ENCODE assay signal across 23 cellular contexts in genomic region chr3:186166036-186166435, GRCh38. TPM values are rescaled to one million over a fixed set of nuclear protein-coding genes. Genes with fewer than 3 reads are reported as not detected.
"Had no signal": no experiment of that assay in that cellular context is flagged by ENCODE, and none has a peak within 500 bp of the region (broad histone marks: within the 10 kb centered on the region; RNA-seq: fewer than 3 reads in every experiment).

No MANE protein-coding gene starts in this region.

- H3K4me2 ChIP-seq: neural progenitor cell had no signal

- H3K4me3 ChIP-seq: colonic mucosa, gastrocnemius medialis, heart left ventricle, left lung, neural progenitor cell, prostate gland, skin epidermis, tibial artery had no signal

- DNase-seq: activated CD4-positive, alpha-beta T cell treated with anti-CD3 and anti-CD28 coated beads, Interleukin-2, amount 10 ng/mL, durations not matched to agents 7 days and 5 days; activated CD8-positive, alpha-beta memory T cell treated with anti-CD3 and anti-CD28 coated beads, Interleukin-2, amount 50 U/mL, for 4 hours; activated naive CD4-positive, alpha-beta T cell treated with anti-CD3 and anti-CD28 coated beads for 36 hours; activated T-cell treated with anti-CD3 and anti-CD28 coated beads, Interleukin-2, amount 50 U/mL, for 4 hours; aorta; brain microvascular endothelial cell; colonic mucosa; gastrocnemius medialis; heart left ventricle; kidney; left lung; mammary epithelial cell; naive thymus-derived CD4-positive, alpha-beta T cell; right cardiac atrium; stimulated activated naive CD8-positive, alpha-beta T cell treated with anti-CD3 and anti-CD28 coated beads, Interleukin-15, Interleukin-2, amounts not matched to agents 100 U/mL and 50 U/mL, for 24 hours; substantia nigra; tibial artery had no signal

- H3K4me1 ChIP-seq: colonic mucosa, gastrocnemius medialis, neural progenitor cell, prostate gland, tibial artery had no signal

- ATAC-seq: activated T-cell treated with anti-CD3 and anti-CD28 coated beads, Interleukin-2, amount 50 U/mL, for 4 hours; gastrocnemius medialis; heart left ventricle; left lung; naive thymus-derived CD4-positive, alpha-beta T cell; right cardiac atrium; stimulated activated naive CD8-positive, alpha-beta T cell treated with anti-CD3 and anti-CD28 coated beads, Interleukin-15, Interleukin-2, amounts not matched to agents 100 U/mL and 50 U/mL, for 24 hours had no signal

- H2AFZ ChIP-seq: neural progenitor cell had no signal

- H3K9me3 ChIP-seq: colonic mucosa, gastrocnemius medialis, heart left ventricle, left lung, prostate gland, tibial artery had no signal

- H3K27ac Mint-ChIP-seq: activated CD4-positive, alpha-beta T cell treated with anti-CD3 and anti-CD28 coated beads, Interleukin-2, amount 10 ng/mL, durations not matched to agents 7 days and 5 days; activated naive CD4-positive, alpha-beta T cell treated with anti-CD3 and anti-CD28 coated beads for 36 hours; naive thymus-derived CD4-positive, alpha-beta T cell; neural progenitor cell had no signal

- H3K4me1 Mint-ChIP-seq: activated CD4-positive, alpha-beta T cell treated with anti-CD3 and anti-CD28 coated beads, Interleukin-2, amount 10 ng/mL, durations not matched to agents 7 days and 5 days; central memory CD8-positive, alpha-beta T cell; naive thymus-derived CD4-positive, alpha-beta T cell; neural progenitor cell had no signal

- H3K36me3 ChIP-seq: brain microvascular endothelial cell, colonic mucosa, gastrocnemius medialis, neural progenitor cell, prostate gland had no signal

- FAIRE-seq: endometrium, kidney, urothelium cell line had no signal

- H3K27me3 ChIP-seq: brain microvascular endothelial cell, colonic mucosa, gastrocnemius medialis, heart left ventricle, left lung, tibial artery had no signal

- H3K4me3 Mint-ChIP-seq: activated CD4-positive, alpha-beta T cell treated with anti-CD3 and anti-CD28 coated beads, Interleukin-2, amount 10 ng/mL, durations not matched to agents 7 days and 5 days; activated naive CD4-positive, alpha-beta T cell treated with anti-CD3 and anti-CD28 coated beads for 36 hours; activated T-cell treated with anti-CD3 and anti-CD28 coated beads, Interleukin-2, amount 50 U/mL, for 4 hours; central memory CD8-positive, alpha-beta T cell; naive thymus-derived CD4-positive, alpha-beta T cell; neural progenitor cell had no signal

- H3K27ac ChIP-seq: brain microvascular endothelial cell, colonic mucosa, gastrocnemius medialis, heart left ventricle, left lung, neural progenitor cell, prostate gland, tibial artery had no signal

- H3K36me3 Mint-ChIP-seq: neural progenitor cell had no signal

- H3K9me3 Mint-ChIP-seq: activated CD4-positive, alpha-beta T cell treated with anti-CD3 and anti-CD28 coated beads, Interleukin-2, amount 10 ng/mL, durations not matched to agents 7 days and 5 days; activated naive CD4-positive, alpha-beta T cell treated with anti-CD3 and anti-CD28 coated beads for 36 hours; activated T-cell treated with anti-CD3 and anti-CD28 coated beads, Interleukin-2, amount 50 U/mL, for 4 hours; central memory CD8-positive, alpha-beta T cell; neural progenitor cell had no signal

- H3K9ac ChIP-seq: neural progenitor cell had no signal

RNA-seq across cellular contexts. Expression of gene ETV5, which starts 57.1 kb away (rescaled TPM):
- polyA plus RNA-seq: naive thymus-derived CD4-positive, alpha-beta T cell had no signal
